13 cellular contexts compared by ENCODE assay signal in the genomic region with DNA sequence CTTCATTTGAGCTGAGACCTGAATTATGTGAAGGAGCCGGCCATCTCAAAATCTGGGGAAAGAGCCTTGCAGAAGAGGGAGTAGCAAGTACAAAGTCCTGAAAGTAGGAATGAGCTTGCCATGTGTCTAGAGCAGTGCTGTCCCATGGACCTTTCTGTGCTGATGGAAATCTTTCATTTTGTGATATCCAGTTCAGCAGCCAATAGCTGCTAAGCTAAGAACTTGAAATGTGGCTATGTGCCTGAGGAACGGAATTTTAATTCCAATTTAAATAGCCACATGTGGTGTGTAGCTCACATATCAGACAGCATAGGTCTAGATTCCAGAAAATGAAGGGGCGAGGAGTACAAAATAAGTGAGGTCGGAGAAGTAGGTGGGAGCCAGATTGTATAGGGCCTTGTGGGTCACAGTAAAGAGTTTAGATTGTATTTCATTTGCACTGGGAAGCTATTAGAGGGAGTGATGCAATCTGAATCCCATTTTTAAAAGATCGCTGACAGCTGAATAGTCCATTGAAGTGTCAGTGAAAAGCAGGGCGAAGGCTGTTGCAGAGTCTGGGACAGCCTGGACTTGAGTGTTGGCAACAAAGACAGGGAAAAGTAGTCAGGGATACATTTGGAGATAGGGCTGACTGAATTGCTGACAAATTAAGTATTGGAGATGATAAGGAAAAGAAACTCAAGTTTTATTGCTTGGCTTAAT.
DNase-seq lines count a peak whose midpoint lies in the region; ATAC-seq and TF ChIP-seq lines count a peak whose summit lies in the region.
"Had no signal": no experiment of that assay in that cellular context is flagged by ENCODE, and none has a peak within 500 bp of the region (broad histone marks: within the 10 kb centered on the region; RNA-seq: fewer than 3 reads in every experiment).

No MANE protein-coding gene starts in this region.

- H3K27ac Mint-ChIP-seq in activated naive CD8-positive, alpha-beta T cell treated with anti-CD3 and anti-CD28 coated beads for 36 hours, result peak overlapping the region; percentile 88

- H3K4me1 ChIP-seq in right cardiac atrium (ENCODE audit: control insufficient read depth, insufficient read depth, low read length) (no peaks in the 10 kb centered on the region), uterus (no peaks in the 10 kb centered on the region)
- H3K4me1 ChIP-seq: left lung had no signal

- WGBS in right cardiac atrium, result 46% methylated on average over 6 of the region's 6 CpGs

- no peak overlapping the region for H3K4me3 Mint-ChIP-seq in activated naive CD8-positive, alpha-beta T cell treated with anti-CD3 and anti-CD28 coated beads for 36 hours
- H3K4me3 Mint-ChIP-seq: naive B cell had no signal

- no peak for TF ChIP-seq POLR2A in uterus (IDR thresholded peaks at IDR 0.05)

- ATAC-seq in Right ventricle myocardium superior (ENCODE audit: poor library complexity) (peak; percentile 96), right cardiac atrium (peak; percentile 86 to 94), GM21717 (IDR thresholded peaks at IDR 0.05; ENCODE audit: unreplicated experiment) (no peak), GM18502 (IDR thresholded peaks at IDR 0.05; ENCODE audit: poor library complexity, unreplicated experiment) (no peak)
- ATAC-seq: left lung had no signal

- no peak for TF ChIP-seq CTCF in uterus (IDR thresholded peaks at IDR 0.05)

- intact Hi-C loops in Right ventricle myocardium superior (cut with DNase I), result no loop called here
- intact Hi-C loops in cardiac septum (cut with DNase I), result loop anchor here (10.0 kb wide), 1 partner anchor 141 kb away; the partner anchor contains the start of gene SRSF4
- intact Hi-C loops in right cardiac atrium (cut with DNase I), result loop anchor here in 3 of 4 donors (10.0 kb wide), 1 partner anchor 161 kb away; no protein-coding TSS in a partner anchor
- intact Hi-C loops in uterus (cut with DNase I; ENCODE audit: low total_unique reads), result no loop called here

- H3K36me3 Mint-ChIP-seq in activated naive CD8-positive, alpha-beta T cell treated with anti-CD3 and anti-CD28 coated beads for 36 hours, result peaks cover 16% of the 10 kb centered on the region

- DNase-seq in Right ventricle myocardium superior (no peak), cardiac septum (ENCODE audit: low spot score) (no peak), right cardiac atrium (peak in 2 of 3 donors; percentile 16 to 43), uterus (no peak), DMS153 treated with DMSO at 0.1 percent for 48 hours (lab: John Stamatoyannopoulos, UW; ENCODE audit: unreplicated experiment) (no peak)
- DNase-seq in activated naive CD8-positive, alpha-beta T cell treated with anti-CD3 and anti-CD28 coated beads for 36 hours, result no peak
- DNase-seq: left lung, naive B cell, NCI-H1105 treated with DMSO at 0.1 percent for 48 hours, SHP77 treated with DMSO at 0.1 percent for 48 hours had no signal

- H3K9me3 ChIP-seq in right cardiac atrium (ENCODE audit: control insufficient read depth, low read length), result no peaks in the 10 kb centered on the region
- H3K9me3 ChIP-seq in uterus, result no peaks in the 10 kb centered on the region
- H3K9me3 ChIP-seq: left lung had no signal

- peaks cover 22% of the 10 kb centered on the region for H3K4me1 Mint-ChIP-seq in activated naive CD8-positive, alpha-beta T cell treated with anti-CD3 and anti-CD28 coated beads for 36 hours
- H3K4me1 Mint-ChIP-seq: naive B cell had no signal

- H3K27me3 Mint-ChIP-seq in activated naive CD8-positive, alpha-beta T cell treated with anti-CD3 and anti-CD28 coated beads for 36 hours, result no peaks in the 10 kb centered on the region
- H3K27me3 Mint-ChIP-seq: naive B cell had no signal

- no peaks in the 10 kb centered on the region for H3K9me3 Mint-ChIP-seq in activated naive CD8-positive, alpha-beta T cell treated with anti-CD3 and anti-CD28 coated beads for 36 hours

- no peaks in the 10 kb centered on the region for H3K27me3 ChIP-seq in right cardiac atrium (ENCODE audit: control insufficient read depth, insufficient read depth)
- H3K27me3 ChIP-seq in uterus, result no peaks in the 10 kb centered on the region
- H3K27me3 ChIP-seq: left lung had no signal

- H3K36me3 ChIP-seq in uterus, result no peaks in the 10 kb centered on the region

- H3K27ac ChIP-seq in right cardiac atrium (ENCODE audit: low read length), result peak overlapping the region; percentile 72
- peak overlapping the region; percentile 50 to 69 for H3K27ac ChIP-seq in uterus
- H3K27ac ChIP-seq: HL-60, left lung had no signal

- H3K4me3 ChIP-seq in right cardiac atrium (ENCODE audit: low read length) (peak overlapping the region; percentile 2), uterus (no peak overlapping the region)
- H3K4me3 ChIP-seq: left lung had no signal

Comparison
In these comparisons a context has a peak if more than half of its experiments do, and no peak if none do; other contexts are left out.
1. DNase-seq: peak in right cardiac atrium (2 of 3); none in Right ventricle myocardium superior (single experiment), cardiac septum (single experiment), activated naive CD8-positive, alpha-beta T cell treated with anti-CD3 and anti-CD28 coated beads for 36 hours (single experiment), uterus (0 of 2) and DMS153 treated with DMSO at 0.1 percent for 48 hours (single experiment).
2. intact Hi-C loops: an anchor here in cardiac septum (10.0 kb wide) and right cardiac atrium (10.0 kb wide); none called in Right ventricle myocardium superior and uterus.
3. ATAC-seq: peak in Right ventricle myocardium superior (single experiment) and right cardiac atrium (2 of 2); none in GM21717 (single experiment) and GM18502 (single experiment).